10 cellular contexts compared by ENCODE assay signal in the genomic region with DNA sequence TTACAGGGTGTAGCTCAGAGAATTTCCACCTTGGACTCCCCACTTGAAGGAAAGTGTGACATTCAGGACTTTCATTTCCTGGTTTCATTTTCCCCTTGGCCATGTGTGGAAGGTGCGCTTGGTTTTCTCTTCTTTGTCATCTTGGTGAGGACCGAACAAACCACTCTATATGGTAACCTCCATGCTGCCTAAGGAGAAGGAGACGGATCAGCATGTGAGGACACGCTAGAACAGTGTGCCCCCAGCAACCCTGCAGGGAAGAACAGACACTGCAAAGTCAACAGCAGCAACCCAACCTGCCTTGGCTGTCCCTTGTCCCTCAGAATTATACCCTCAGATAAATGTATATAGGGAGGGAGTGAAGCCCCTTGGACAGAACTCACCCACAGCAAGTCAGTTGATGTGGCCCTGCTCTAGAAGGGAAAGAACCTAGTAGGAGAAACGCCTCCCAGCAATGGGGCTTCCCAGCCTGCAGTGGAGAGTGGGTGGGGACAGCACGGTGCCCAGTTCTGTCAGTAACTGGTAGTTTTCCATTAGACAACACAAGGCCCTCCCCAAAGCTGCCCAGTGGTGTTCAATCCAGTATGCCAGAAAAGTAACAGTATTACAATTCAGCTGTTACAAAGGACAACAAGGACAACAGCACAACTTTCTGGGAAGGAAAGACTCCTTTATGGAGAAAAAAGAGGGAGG. TPM values are rescaled to one million over a fixed set of nuclear protein-coding genes. Genes with fewer than 3 reads are reported as not detected.
DNase-seq lines count a peak whose midpoint lies in the region; ATAC-seq and TF ChIP-seq lines count a peak whose summit lies in the region.
"Had no signal": no experiment of that assay in that cellular context is flagged by ENCODE, and none has a peak within 500 bp of the region (broad histone marks: within the 10 kb centered on the region; RNA-seq: fewer than 3 reads in every experiment).

No MANE protein-coding gene starts in this region.

- intact Hi-C loops in heart left ventricle (cut with DNase I) (no loop called here), prostate gland (cut with DNase I) (no loop called here)

- TF ChIP-seq POLR2A in heart left ventricle (IDR thresholded peaks at IDR 0.05), result no peak
- no peak for TF ChIP-seq POLR2A in prostate gland (IDR thresholded peaks at IDR 0.05)

- DNase-seq in activated CD4-positive, alpha-beta T cell treated with anti-CD3 and anti-CD28 coated beads for 48 hours, result peak; percentile 43
- DNase-seq in activated CD4-positive, alpha-beta T cell treated with anti-CD3 and anti-CD28 coated beads for 1 hour, result no peak
- peak; percentile 9 for DNase-seq in stimulated activated CD4-positive, alpha-beta T cell treated with anti-CD3 and anti-CD28 coated beads, Interleukin-4, amount 100 ng/mL, for 24 hours
- DNase-seq in heart left ventricle (no peak), prostate gland (ENCODE audit: low spot score) (no peak)
- no peak for DNase-seq in central memory CD4-positive, alpha-beta T cell
- DNase-seq: NCI-H1048 had no signal

- ATAC-seq in GM21526 (IDR thresholded peaks at IDR 0.05; ENCODE audit: low FRiP score, unreplicated experiment) (peak; percentile 45), HG03439 (IDR thresholded peaks at IDR 0.05; ENCODE audit: unreplicated experiment) (peak; percentile 59), heart left ventricle (no peak)
- ATAC-seq: A549 had no signal

- no peak overlapping the region for H3K27ac ChIP-seq in heart left ventricle
- no peak overlapping the region for H3K27ac ChIP-seq in prostate gland
- H3K27ac ChIP-seq: A549 had no signal

- H3K9me3 ChIP-seq in heart left ventricle, result no peaks in the 10 kb centered on the region
- H3K9me3 ChIP-seq in prostate gland, result no peaks in the 10 kb centered on the region
- H3K9me3 ChIP-seq: A549 had no signal

- TF ChIP-seq CTCF in heart left ventricle (IDR thresholded peaks at IDR 0.05) (no peak), prostate gland (IDR thresholded peaks at IDR 0.05) (no peak)

- H3K4me1 ChIP-seq in heart left ventricle (no peaks in the 10 kb centered on the region), prostate gland (replicated peaks) (no peaks in the 10 kb centered on the region)
- H3K4me1 ChIP-seq: A549 had no signal

- H3K4me3 ChIP-seq in heart left ventricle, result no peak overlapping the region
- H3K4me3 ChIP-seq in prostate gland, result no peak overlapping the region
- H3K4me3 ChIP-seq: A549 had no signal

- 85 to 92% (median 88%) methylated on average over 6 of the region's 6 CpGs for WGBS in heart left ventricle, 4 donors
- 86% methylated on average over 6 of the region's 6 CpGs for WGBS in prostate gland

- H3K36me3 ChIP-seq in heart left ventricle (no peaks in the 10 kb centered on the region), prostate gland (no peaks in the 10 kb centered on the region)

- H3K27me3 ChIP-seq in heart left ventricle (peaks cover 0 to 6% (median 0%) of the 10 kb centered on the region in 9 donors), prostate gland (replicated peaks; ENCODE audit: insufficient read depth) (no peaks in the 10 kb centered on the region)

RNA-seq across cellular contexts. Expression of gene COCH, which starts 18.9 kb away (rescaled TPM):
- total RNA-seq in heart left ventricle (1 to 10 TPM in 5 of 9 donors, under 1 TPM in 4; 0.23 to 1.6 (median 1.0) TPM), prostate gland (10 to 100 TPM in 1 of 2 donors, 1 to 10 TPM in 1; 8.5 to 23.3 TPM)
- under 1 TPM; 0.36 to 0.50 TPM for polyA plus RNA-seq in heart left ventricle

Comparison
In these comparisons a context has a peak if more than half of its experiments do, and no peak if none do; other contexts are left out.
1. DNase-seq: peak in activated CD4-positive, alpha-beta T cell treated with anti-CD3 and anti-CD28 coated beads for 48 hours (single experiment) and stimulated activated CD4-positive, alpha-beta T cell treated with anti-CD3 and anti-CD28 coated beads, Interleukin-4, amount 100 ng/mL, for 24 hours (single experiment); none in activated CD4-positive, alpha-beta T cell treated with anti-CD3 and anti-CD28 coated beads for 1 hour (single experiment), heart left ventricle (0 of 5), prostate gland (single experiment) and central memory CD4-positive, alpha-beta T cell (single experiment).
2. ATAC-seq: peak in GM21526 (single experiment) and HG03439 (single experiment); none in heart left ventricle (0 of 4).